ENCODE assay signal across 1 cellular context in genomic region chr11:913043-913442, GRCh38.
TF ChIP-seq lines count a peak whose summit lies in the region.

No MANE protein-coding gene starts in this region.

TF ChIP-seq in HepG2, 621 proteins besides CTCF, POLR2A, EP300 and RAD21:
- TF ChIP-seq ZNF770 (CRISPR knock-in tag; IDR thresholded peaks at IDR 0.05) (peak; percentile 67), E2F5 (CRISPR knock-in tag; conservative IDR thresholded peaks at IDR 0.05) (no peak)
